In the genomic region with DNA sequence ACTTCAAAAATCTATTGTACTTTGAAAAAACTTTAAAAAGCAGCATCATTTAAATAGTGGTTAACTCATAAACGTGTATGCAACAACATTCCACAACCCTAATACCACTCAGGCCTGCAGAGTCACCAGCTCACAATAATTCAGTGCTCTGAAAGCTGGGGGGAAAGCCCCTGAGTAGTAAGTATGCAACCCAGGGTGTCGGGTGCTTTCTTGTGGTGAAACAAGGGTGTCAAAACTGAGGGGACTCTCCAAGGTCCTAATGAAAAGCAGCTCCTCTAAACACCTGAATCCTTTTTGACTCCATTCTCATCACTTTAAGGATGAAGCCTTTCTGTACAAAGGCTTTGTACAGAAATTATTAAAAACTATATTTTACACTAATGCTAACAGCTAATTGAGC, we compare ENCODE assay signal across 9 cellular contexts. TPM values are rescaled to one million over a fixed set of nuclear protein-coding genes. Genes with fewer than 3 reads are reported as not detected.
DNase-seq lines count a peak whose midpoint lies in the region; TF ChIP-seq lines count a peak whose summit lies in the region.
"Had no signal": no experiment of that assay in that cellular context is flagged by ENCODE, and none has a peak within 500 bp of the region (broad histone marks: within the 10 kb centered on the region; RNA-seq: fewer than 3 reads in every experiment).

No MANE protein-coding gene starts in this region.

- peaks cover 17% of the 10 kb centered on the region for H3K4me1 Mint-ChIP-seq in stimulated activated naive CD8-positive, alpha-beta T cell treated with anti-CD3 and anti-CD28 coated beads, Interleukin-15, Interleukin-2, amounts not matched to agents 100 ng/mL and 50 ng/mL, for 24 hours (ENCODE audit: low read depth)

- TF ChIP-seq EP300 in Ishikawa (IDR thresholded peaks at IDR 0.05; ENCODE audit: borderline replicate concordance), result no peak

- no peaks in the 10 kb centered on the region for H3K27me3 Mint-ChIP-seq in stimulated activated naive CD8-positive, alpha-beta T cell treated with anti-CD3 and anti-CD28 coated beads, Interleukin-15, Interleukin-2, amounts not matched to agents 100 ng/mL and 50 ng/mL, for 24 hours

- peak; percentile 64 for DNase-seq in NK-92 treated with Interleukin-12 subunit alpha and Interleukin-12 subunit beta, amount 100 ng/mL, for 24 hours (lab: John Stamatoyannopoulos, UW)
- DNase-seq in NK-92 (lab: John Stamatoyannopoulos, UW; ENCODE audit: unreplicated experiment), result no peak
- peak; percentile 66 for DNase-seq in activated naive CD4-positive, alpha-beta T cell treated with anti-CD3 and anti-CD28 coated beads, Interleukin-2, amount 50 U/mL, for 16 hours
- no peak for DNase-seq in cerebellum (ENCODE audit: low spot score)
- no peak for DNase-seq in NCI-H526 treated with DMSO at 0.1 percent for 48 hours (lab: John Stamatoyannopoulos, UW)
- no peak for DNase-seq in brain microvascular endothelial cell

- no peaks in the 10 kb centered on the region for H3K9me3 Mint-ChIP-seq in stimulated activated naive CD8-positive, alpha-beta T cell treated with anti-CD3 and anti-CD28 coated beads, Interleukin-15, Interleukin-2, amounts not matched to agents 100 ng/mL and 50 ng/mL, for 24 hours

- H3K36me3 ChIP-seq in brain microvascular endothelial cell (replicated peaks), result peaks cover 13% of the 10 kb centered on the region

- H3K27ac ChIP-seq in brain microvascular endothelial cell, result no peak overlapping the region
- H3K27ac ChIP-seq: 22Rv1 had no signal

- H3K4me3 ChIP-seq in brain microvascular endothelial cell (ENCODE audit: low read depth, low read length), result no peak overlapping the region

- H3K27me3 ChIP-seq in brain microvascular endothelial cell (replicated peaks), result no peaks in the 10 kb centered on the region

- no peak overlapping the region for H3K4me3 Mint-ChIP-seq in stimulated activated naive CD8-positive, alpha-beta T cell treated with anti-CD3 and anti-CD28 coated beads, Interleukin-15, Interleukin-2, amounts not matched to agents 100 ng/mL and 50 ng/mL, for 24 hours

- TF ChIP-seq CTCF in brain microvascular endothelial cell (IDR thresholded peaks at IDR 0.05; ENCODE audit: low read depth, low read length, missing control alignments), result no peak

- H3K36me3 Mint-ChIP-seq in stimulated activated naive CD8-positive, alpha-beta T cell treated with anti-CD3 and anti-CD28 coated beads, Interleukin-15, Interleukin-2, amounts not matched to agents 100 ng/mL and 50 ng/mL, for 24 hours (ENCODE audit: low read depth), result peaks cover 69% of the 10 kb centered on the region

- no peak for TF ChIP-seq RAD21 in Ishikawa (IDR thresholded peaks at IDR 0.05; ENCODE audit: low read depth)

- in situ Hi-C loops in brain microvascular endothelial cell (cut with HindIII; ENCODE audit: low pct_ligation_motif_present, low sequenced_read_pairs), result no loop called here

- peak overlapping the region; percentile 14 for H3K27ac Mint-ChIP-seq in stimulated activated naive CD8-positive, alpha-beta T cell treated with anti-CD3 and anti-CD28 coated beads, Interleukin-15, Interleukin-2, amounts not matched to agents 100 ng/mL and 50 ng/mL, for 24 hours

TF ChIP-seq in Ishikawa, 13 proteins besides CTCF, POLR2A, EP300 and RAD21:
- no peak for TF ChIP-seq TAF1 (IDR thresholded peaks at IDR 0.05; ENCODE audit: low read depth)
- no peak for TF ChIP-seq CREB1 (IDR thresholded peaks at IDR 0.05; ENCODE audit: low read depth)
- TF ChIP-seq, protein P1, sequence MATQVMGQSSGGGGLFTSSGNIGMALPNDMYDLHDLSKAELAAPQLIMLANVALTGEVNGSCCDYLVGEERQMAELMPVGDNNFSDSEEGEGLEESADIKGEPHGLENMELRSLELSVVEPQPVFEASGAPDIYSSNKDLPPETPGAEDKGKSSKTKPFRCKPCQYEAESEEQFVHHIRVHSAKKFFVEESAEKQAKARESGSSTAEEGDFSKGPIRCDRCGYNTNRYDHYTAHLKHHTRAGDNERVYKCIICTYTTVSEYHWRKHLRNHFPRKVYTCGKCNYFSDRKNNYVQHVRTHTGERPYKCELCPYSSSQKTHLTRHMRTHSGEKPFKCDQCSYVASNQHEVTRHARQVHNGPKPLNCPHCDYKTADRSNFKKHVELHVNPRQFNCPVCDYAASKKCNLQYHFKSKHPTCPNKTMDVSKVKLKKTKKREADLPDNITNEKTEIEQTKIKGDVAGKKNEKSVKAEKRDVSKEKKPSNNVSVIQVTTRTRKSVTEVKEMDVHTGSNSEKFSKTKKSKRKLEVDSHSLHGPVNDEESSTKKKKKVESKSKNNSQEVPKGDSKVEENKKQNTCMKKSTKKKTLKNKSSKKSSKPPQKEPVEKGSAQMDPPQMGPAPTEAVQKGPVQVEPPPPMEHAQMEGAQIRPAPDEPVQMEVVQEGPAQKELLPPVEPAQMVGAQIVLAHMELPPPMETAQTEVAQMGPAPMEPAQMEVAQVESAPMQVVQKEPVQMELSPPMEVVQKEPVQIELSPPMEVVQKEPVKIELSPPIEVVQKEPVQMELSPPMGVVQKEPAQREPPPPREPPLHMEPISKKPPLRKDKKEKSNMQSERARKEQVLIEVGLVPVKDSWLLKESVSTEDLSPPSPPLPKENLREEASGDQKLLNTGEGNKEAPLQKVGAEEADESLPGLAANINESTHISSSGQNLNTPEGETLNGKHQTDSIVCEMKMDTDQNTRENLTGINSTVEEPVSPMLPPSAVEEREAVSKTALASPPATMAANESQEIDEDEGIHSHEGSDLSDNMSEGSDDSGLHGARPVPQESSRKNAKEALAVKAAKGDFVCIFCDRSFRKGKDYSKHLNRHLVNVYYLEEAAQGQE (IDR thresholded peaks at IDR 0.05; ENCODE audit: low read depth), result peak; percentile 19; the same call in 1 of the 2 replicates
- no peak for TF ChIP-seq TCF12 (IDR thresholded peaks at IDR 0.05; ENCODE audit: low read depth)

RNA-seq across cellular contexts. Expression of a gene that starts 33.7 kb away (rescaled TPM):
- 47.5 TPM for total RNA-seq in cerebellum

RNA-seq across cellular contexts. Expression of a gene that starts 34.2 kb away (rescaled TPM):
- total RNA-seq in cerebellum, result 19.0 TPM

RNA-seq across cellular contexts. Expression of a gene that starts 42.2 kb away (rescaled TPM):
- total RNA-seq in cerebellum, result 51.0 TPM

RNA-seq across cellular contexts. Expression of a gene that starts 50.4 kb away (rescaled TPM):
- 77.3 TPM for total RNA-seq in cerebellum

Comparison
In these comparisons a context has a peak if more than half of its experiments do, and no peak if none do; other contexts are left out.
1. DNase-seq: peak in NK-92 treated with Interleukin-12 subunit alpha and Interleukin-12 subunit beta, amount 100 ng/mL, for 24 hours (single experiment) and activated naive CD4-positive, alpha-beta T cell treated with anti-CD3 and anti-CD28 coated beads, Interleukin-2, amount 50 U/mL, for 16 hours (single experiment); none in NK-92 (single experiment), cerebellum (single experiment), NCI-H526 treated with DMSO at 0.1 percent for 48 hours (single experiment) and brain microvascular endothelial cell (single experiment).